In genomic region chr3:178100881-178101280, GRCh38 we compare ENCODE assay signal across 19 cellular contexts.
"Had no signal": no experiment of that assay in that cellular context is flagged by ENCODE, and none has a peak within 500 bp of the region (broad histone marks: within the 10 kb centered on the region; RNA-seq: fewer than 3 reads in every experiment).

No MANE protein-coding gene starts in this region.

- FAIRE-seq: pancreas had no signal

- H3K27ac ChIP-seq: colonic mucosa, neutrophil, pancreas, sigmoid colon, thyroid gland had no signal

- DNase-seq: activated CD4-positive, alpha-beta T cell treated with anti-CD3 and anti-CD28 coated beads, Interleukin-2, amount 10 ng/mL, durations not matched to agents 7 days and 5 days; activated CD8-positive, alpha-beta T cell treated with anti-CD3 and anti-CD28 coated beads, Interleukin-2, amount 10 ng/mL, durations not matched to agents 7 days and 5 days; activated naive CD4-positive, alpha-beta T cell treated with Interleukin-2 at 50 U/mL for 16 hours; activated T-cell treated with anti-CD3 and anti-CD28 coated beads, Interleukin-2, amount 50 U/mL, for 24 hours; anterior cingulate cortex; colonic mucosa; foreskin melanocyte; glutamatergic neuron; hippocampal formation; left cardiac atrium; mesenchymal stem cell; naive thymus-derived CD8-positive, alpha-beta T cell; pancreas; sigmoid colon; stimulated activated CD4-positive, alpha-beta T cell treated with anti-CD3 and anti-CD28 coated beads, Interleukin-1b, Interleukin-23, amount 100 ng/mL, for 48 hours; stimulated activated naive CD4-positive, alpha-beta T cell treated with Interleukin-2 at 50 U/mL for 16 hours; thyroid gland had no signal

- ATAC-seq: activated CD4-positive, CD25-positive, alpha-beta regulatory T cell treated with anti-CD3 and anti-CD28 coated beads, Interleukin-2, amount 50 U/mL, for 24 hours; activated CD8-positive, alpha-beta T cell treated with anti-CD3 and anti-CD28 coated beads, Interleukin-2, amount 10 ng/mL, durations not matched to agents 7 days and 5 days; left cardiac atrium; naive thymus-derived CD8-positive, alpha-beta T cell; pancreas had no signal

- H3K27me3 ChIP-seq: colonic mucosa, neutrophil, pancreas, sigmoid colon, thyroid gland had no signal

- H3K4me1 ChIP-seq: colonic mucosa, thyroid gland had no signal

- H3K36me3 ChIP-seq: colonic mucosa, neutrophil, pancreas, sigmoid colon, thyroid gland had no signal

- H3K9me3 ChIP-seq: colonic mucosa, neutrophil, pancreas, sigmoid colon, thyroid gland had no signal

- H3K4me3 ChIP-seq: colonic mucosa, pancreas, sigmoid colon, thyroid gland had no signal
